In genomic region chr12:92340003-92340402, GRCh38 we compare ENCODE assay signal across 19 cellular contexts.
"Had no signal": no experiment of that assay in that cellular context is flagged by ENCODE, and none has a peak within 500 bp of the region (broad histone marks: within the 10 kb centered on the region; RNA-seq: fewer than 3 reads in every experiment).

No MANE protein-coding gene starts in this region.

- H3K9ac ChIP-seq: neural progenitor cell had no signal

- H3K27me3 ChIP-seq: heart right ventricle, neural progenitor cell, ovary, right atrium auricular region, suprapubic skin, thyroid gland, upper lobe of left lung, vagina had no signal

- H3K27ac Mint-ChIP-seq: natural killer cell had no signal

- H3K4me3 ChIP-seq: coronary artery, heart right ventricle, mucosa of descending colon, neural progenitor cell, ovary, right atrium auricular region, suprapubic skin, thyroid gland, upper lobe of left lung, vagina had no signal

- H3K9me3 Mint-ChIP-seq: natural killer cell, neural progenitor cell had no signal

- H3K4me3 Mint-ChIP-seq: natural killer cell, neural progenitor cell had no signal

- H3K27ac ChIP-seq: coronary artery, neural progenitor cell, ovary, right atrium auricular region, suprapubic skin, thyroid gland, upper lobe of left lung, vagina had no signal

- H3K36me3 Mint-ChIP-seq: natural killer cell, neural progenitor cell had no signal

- H3K4me1 ChIP-seq: neural progenitor cell, thyroid gland had no signal

- ATAC-seq: esophagus mucosa, heart right ventricle, natural killer cell had no signal

- H3K9me3 ChIP-seq: heart right ventricle, mucosa of descending colon, ovary, right atrium auricular region, suprapubic skin, thyroid gland, upper lobe of left lung, vagina had no signal

- H3K36me3 ChIP-seq: heart right ventricle, neural progenitor cell, ovary, right atrium auricular region, suprapubic skin, thyroid gland, upper lobe of left lung, vagina had no signal

- H2AFZ ChIP-seq: neural progenitor cell had no signal

- DNase-seq: effector CD4-positive, alpha-beta T cell; heart right ventricle; hypothalamus; kidney glomerular epithelial cell; mucosa of descending colon; natural killer cell; nucleus accumbens; ovary; small intestine; stimulated activated CD4-positive, alpha-beta T cell treated with anti-CD3 and anti-CD28 coated beads, Interleukin-2, amount 100 ng/mL, for 48 hours; stimulated activated naive CD4-positive, alpha-beta T cell treated with Interleukin-2 at 50 U/mL for 16 hours; thyroid gland had no signal

- H3K4me2 ChIP-seq: neural progenitor cell had no signal

- H3K4me1 Mint-ChIP-seq: neural progenitor cell had no signal
